ENCODE assay signal across 31 cellular contexts in genomic region chrX:103382893-103383292, GRCh38. TPM values are rescaled to one million over a fixed set of nuclear protein-coding genes. Genes with fewer than 3 reads are reported as not detected.
"Had no signal": no experiment of that assay in that cellular context is flagged by ENCODE, and none has a peak within 500 bp of the region (broad histone marks: within the 10 kb centered on the region; RNA-seq: fewer than 3 reads in every experiment).

No MANE protein-coding gene starts in this region.

- FAIRE-seq: islet of Langerhans had no signal

- H3K4me3 ChIP-seq: left lung, lower lobe of right lung, neural progenitor cell, ovary, prostate gland, skin epidermis, stomach, testis, thyroid gland, transverse colon, upper lobe of left lung, vagina had no signal

- H3K9me3 ChIP-seq: left lung, lower lobe of right lung, ovary, prostate gland, stomach, testis, thyroid gland, transverse colon, upper lobe of left lung, vagina had no signal

- H3K4me1 ChIP-seq: left lung, lower lobe of right lung, neural progenitor cell, prostate gland, testis, transverse colon, vagina had no signal

- H3K36me3 ChIP-seq: left lung, lower lobe of right lung, neural progenitor cell, ovary, prostate gland, stomach, thyroid gland, transverse colon, upper lobe of left lung, vagina had no signal

- H3K27ac ChIP-seq: left lung, lower lobe of right lung, neural progenitor cell, ovary, prostate gland, skin epidermis, stomach, testis, transverse colon, upper lobe of left lung, vagina had no signal

- H3K27me3 ChIP-seq: left lung, neural progenitor cell, ovary, stomach, testis, thyroid gland, transverse colon, upper lobe of left lung, vagina had no signal

- ATAC-seq: left colon; left lung; lower lobe of right lung; natural killer cell; right cardiac atrium; sciatic nerve; stimulated activated naive B cell treated with anti-CD40 and anti-IgM and Interleukin-4, amounts not matched to agents 10 μg/mL and 1 μg/mL and 100 μg/mL, for 72 hours; stimulated activated naive CD8-positive, alpha-beta T cell treated with anti-CD3 and anti-CD28 coated beads, Interleukin-15, Interleukin-2, amounts not matched to agents 100 U/mL and 50 U/mL, for 24 hours had no signal

- DNase-seq: immature natural killer cell; kidney; left colon; left lung; lower lobe of right lung; mammary epithelial cell; mesenchymal stem cell; naive B cell; natural killer cell; nephron progenitor cell; ovary; posterior cingulate gyrus; retina; right cardiac atrium; stimulated activated CD4-positive, alpha-beta T cell treated with anti-CD3 and anti-CD28 coated beads, Interleukin-12 subunit alpha, Interleukin-12 subunit beta, amount 100 ng/mL, for 4 hours; stimulated activated CD4-positive, alpha-beta T cell treated with anti-CD3 and anti-CD28 coated beads, Interleukin-15, amount 100 ng/mL, for 24 hours; stimulated activated CD4-positive, alpha-beta T cell treated with anti-CD3 and anti-CD28 coated beads, Interleukin-2, amount 100 ng/mL, for 24 hours; stimulated activated CD4-positive, alpha-beta T cell treated with anti-CD3 and anti-CD28 coated beads, Interleukin-4, amount 100 ng/mL, for 1 hour; stimulated activated naive B cell treated with anti-CD40 and anti-IgM and Interleukin-4, amounts not matched to agents 10 μg/mL and 1 μg/mL and 100 μg/mL, for 72 hours; stimulated activated naive CD8-positive, alpha-beta T cell treated with anti-CD3 and anti-CD28 coated beads, Interleukin-15, Interleukin-2, amounts not matched to agents 100 U/mL and 50 U/mL, for 24 hours; stomach; testis; thyroid gland; transverse colon; upper lobe of left lung had no signal

RNA-seq across cellular contexts. Expression of gene TCEAL7, which starts 52.9 kb away (rescaled TPM):
- total RNA-seq: natural killer cell had no signal
- polyA plus RNA-seq: immature natural killer cell had no signal
